26 cellular contexts compared by ENCODE assay signal in the genomic region with DNA sequence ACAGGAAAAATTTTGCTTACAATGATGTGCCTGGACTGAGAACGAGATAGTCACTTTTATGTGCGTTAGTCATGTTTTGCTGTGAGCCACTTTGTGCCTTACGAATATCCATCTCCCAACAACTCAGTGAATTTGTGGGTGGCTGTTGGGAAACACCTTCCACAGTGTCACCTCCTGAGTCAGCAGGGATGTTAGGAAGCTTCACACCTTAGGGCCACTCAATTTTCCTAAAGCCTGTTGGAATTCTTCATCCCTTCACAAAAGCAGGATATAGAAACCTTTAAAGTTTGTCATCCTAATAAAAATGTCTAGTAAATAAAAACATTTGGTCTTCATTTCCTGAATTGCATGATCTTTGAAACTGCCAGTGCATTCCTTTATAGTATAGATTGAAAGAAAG. TPM values are rescaled to one million over a fixed set of nuclear protein-coding genes. Genes with fewer than 3 reads are reported as not detected.
DNase-seq lines count a peak whose midpoint lies in the region; ATAC-seq and TF ChIP-seq lines count a peak whose summit lies in the region.
"Had no signal": no experiment of that assay in that cellular context is flagged by ENCODE, and none has a peak within 500 bp of the region (broad histone marks: within the 10 kb centered on the region; RNA-seq: fewer than 3 reads in every experiment).

No MANE protein-coding gene starts in this region.

- H3K4me3 ChIP-seq in WERI-Rb-1 (ENCODE audit: low read depth, low read length) (no peak overlapping the region), neural progenitor cell (no peak overlapping the region)
- H3K4me3 ChIP-seq: GM23338 had no signal

- H4K20me1 ChIP-seq in neural progenitor cell (ENCODE audit: low read depth): no peaks in the 10 kb centered on the region

- DNase-seq in EL: peak; percentile 70
- DNase-seq in HS-5 (ENCODE audit: low read depth): peak; percentile 60
- DNase-seq in WERI-Rb-1: no peak
- no peak for DNase-seq in neural progenitor cell (ENCODE audit: low spot score)
- no peak for DNase-seq in iPS-NIHi11 (ENCODE audit: low spot score)
- no peak for DNase-seq in activated CD8-positive, alpha-beta memory T cell treated with anti-CD3 and anti-CD28 coated beads, Interleukin-2, amount 10 ng/mL, durations not matched to agents 7 days and 5 days
- no peak for DNase-seq in amygdala (lab: John Stamatoyannopoulos, UW)
- DNase-seq: activated B cell treated with CpG ODN at 0.5 μM for 24 hours; activated CD4-positive, alpha-beta T cell treated with anti-CD3 and anti-CD28 coated beads, Interleukin-2, amount 50 U/mL, for 48 hours; DMS79 treated with DMSO at 0.1 percent for 48 hours; head of caudate nucleus; left colon; NCI-H2227 treated with DMSO at 0.1 percent for 48 hours; nucleus accumbens; T-helper 9 cell; trophoblast cell had no signal

- no peak overlapping the region for H3K4me2 ChIP-seq in neural progenitor cell
- H3K4me2 ChIP-seq: GM23338 had no signal

- H3K36me3 ChIP-seq in WERI-Rb-1 (no peaks in the 10 kb centered on the region), neural progenitor cell (no peaks in the 10 kb centered on the region)

- no peak for ATAC-seq in activated CD8-positive, alpha-beta memory T cell treated with anti-CD3 and anti-CD28 coated beads, Interleukin-2, amount 10 ng/mL, durations not matched to agents 7 days and 5 days
- no peak for ATAC-seq in GM19452 (IDR thresholded peaks at IDR 0.05; ENCODE audit: unreplicated experiment)
- ATAC-seq: GM23338, left colon had no signal

- no peaks in the 10 kb centered on the region for H3K27me3 Mint-ChIP-seq in neural progenitor cell (ENCODE audit: insufficient read depth, low read depth)
- H3K27me3 Mint-ChIP-seq in activated CD8-positive, alpha-beta memory T cell treated with anti-CD3 and anti-CD28 coated beads, Interleukin-2, amount 10 ng/mL, durations not matched to agents 7 days and 5 days: peaks cover 25% of the 10 kb centered on the region

- H3K36me3 Mint-ChIP-seq in neural progenitor cell: no peaks in the 10 kb centered on the region
- H3K36me3 Mint-ChIP-seq in activated CD8-positive, alpha-beta memory T cell treated with anti-CD3 and anti-CD28 coated beads, Interleukin-2, amount 10 ng/mL, durations not matched to agents 7 days and 5 days: no peaks in the 10 kb centered on the region
- H3K36me3 Mint-ChIP-seq: activated naive CD8-positive, alpha-beta T cell; memory B cell had no signal

- H3K27me3 ChIP-seq in WERI-Rb-1 (ENCODE audit: insufficient read depth, low read depth, severe bottlenecking) (no peaks in the 10 kb centered on the region), neural progenitor cell (no peaks in the 10 kb centered on the region)

- H3K79me2 ChIP-seq in neural progenitor cell (ENCODE audit: low read depth): no peaks in the 10 kb centered on the region

- H3K4me1 Mint-ChIP-seq in neural progenitor cell: no peaks in the 10 kb centered on the region
- no peaks in the 10 kb centered on the region for H3K4me1 Mint-ChIP-seq in activated CD8-positive, alpha-beta memory T cell treated with anti-CD3 and anti-CD28 coated beads, Interleukin-2, amount 10 ng/mL, durations not matched to agents 7 days and 5 days
- H3K4me1 Mint-ChIP-seq: activated B cell treated with CpG ODN at 0.5 μM for 24 hours; central memory CD8-positive, alpha-beta T cell had no signal

- H3K9me3 ChIP-seq in WERI-Rb-1 (ENCODE audit: severe bottlenecking) (no peaks in the 10 kb centered on the region), neural progenitor cell (ENCODE audit: low read depth) (no peaks in the 10 kb centered on the region)

- CTCF ChIA-PET in activated CD8-positive, alpha-beta memory T cell treated with anti-CD3 and anti-CD28 coated beads, Interleukin-2, amount 10 ng/mL, durations not matched to agents 7 days and 5 days (lab: Charles Lee): no interaction called here

- no peak overlapping the region for H3K9ac ChIP-seq in neural progenitor cell

- H2AFZ ChIP-seq in neural progenitor cell (replicated peaks): peak overlapping the region; percentile 55

- H3K9me3 Mint-ChIP-seq in neural progenitor cell: no peaks in the 10 kb centered on the region
- no peaks in the 10 kb centered on the region for H3K9me3 Mint-ChIP-seq in activated CD8-positive, alpha-beta memory T cell treated with anti-CD3 and anti-CD28 coated beads, Interleukin-2, amount 10 ng/mL, durations not matched to agents 7 days and 5 days (ENCODE audit: low read depth)
- H3K9me3 Mint-ChIP-seq: activated B cell treated with CpG ODN at 0.5 μM for 24 hours; central memory CD8-positive, alpha-beta T cell; GM23338; memory B cell had no signal

- H3K27ac Mint-ChIP-seq in neural progenitor cell: no peak overlapping the region
- no peak overlapping the region for H3K27ac Mint-ChIP-seq in activated CD8-positive, alpha-beta memory T cell treated with anti-CD3 and anti-CD28 coated beads, Interleukin-2, amount 10 ng/mL, durations not matched to agents 7 days and 5 days
- H3K27ac Mint-ChIP-seq: activated B cell treated with CpG ODN at 0.5 μM for 24 hours; activated naive CD8-positive, alpha-beta T cell; GM23338; memory B cell had no signal

- no peaks in the 10 kb centered on the region for H3F3A ChIP-seq in neural progenitor cell (ENCODE audit: low read depth)

- no peak overlapping the region for H3K4me3 Mint-ChIP-seq in neural progenitor cell
- no peak overlapping the region for H3K4me3 Mint-ChIP-seq in activated CD8-positive, alpha-beta memory T cell treated with anti-CD3 and anti-CD28 coated beads, Interleukin-2, amount 10 ng/mL, durations not matched to agents 7 days and 5 days
- H3K4me3 Mint-ChIP-seq: activated B cell treated with CpG ODN at 0.5 μM for 24 hours; activated naive CD8-positive, alpha-beta T cell; central memory CD8-positive, alpha-beta T cell; GM23338; memory B cell had no signal

- peak overlapping the region; percentile 68 for H3K27ac ChIP-seq in WERI-Rb-1
- H3K27ac ChIP-seq in neural progenitor cell: no peak overlapping the region
- H3K27ac ChIP-seq: HL-60, RWPE1 had no signal

- TF ChIP-seq CTCF in WERI-Rb-1 (IDR thresholded peaks at IDR 0.05; ENCODE audit: low read depth, low read length): no peak
- TF ChIP-seq CTCF in neural progenitor cell (IDR thresholded peaks at IDR 0.05): no peak

- peaks cover 18% of the 10 kb centered on the region for H3K4me1 ChIP-seq in neural progenitor cell

RNA-seq across cellular contexts. Expression of a gene that starts 4.3 kb away (rescaled TPM):
- not detected in 2 replicates for total RNA-seq in neural progenitor cell (ENCODE audit: low replicate concordance)
- total RNA-seq in activated CD8-positive, alpha-beta memory T cell treated with anti-CD3 and anti-CD28 coated beads, Interleukin-2, amount 10 ng/mL, durations not matched to agents 7 days and 5 days: not detected
- total RNA-seq: activated B cell treated with CpG ODN at 0.5 μM for 24 hours, astrocyte, dermis microvascular lymphatic vessel endothelial cell, GM23338, left colon, myocyte had no signal

RNA-seq across cellular contexts. Expression of a gene that starts 13.5 kb away (rescaled TPM):
- total RNA-seq in neural progenitor cell (ENCODE audit: low replicate concordance): not detected in 2 replicates
- not detected for total RNA-seq in activated CD8-positive, alpha-beta memory T cell treated with anti-CD3 and anti-CD28 coated beads, Interleukin-2, amount 10 ng/mL, durations not matched to agents 7 days and 5 days
- total RNA-seq: activated B cell treated with CpG ODN at 0.5 μM for 24 hours, astrocyte, dermis microvascular lymphatic vessel endothelial cell, GM23338, left colon, myocyte had no signal

RNA-seq across cellular contexts. Expression of a gene that starts 13.8 kb away (rescaled TPM):
- not detected in 2 replicates for total RNA-seq in neural progenitor cell (ENCODE audit: low replicate concordance)
- total RNA-seq in activated CD8-positive, alpha-beta memory T cell treated with anti-CD3 and anti-CD28 coated beads, Interleukin-2, amount 10 ng/mL, durations not matched to agents 7 days and 5 days: not detected
- total RNA-seq: activated B cell treated with CpG ODN at 0.5 μM for 24 hours, astrocyte, dermis microvascular lymphatic vessel endothelial cell, GM23338, left colon had no signal

RNA-seq across cellular contexts. Expression of a gene that starts 16.8 kb away (rescaled TPM):
- total RNA-seq in neural progenitor cell (ENCODE audit: low replicate concordance): not detected in 2 replicates
- not detected for total RNA-seq in activated CD8-positive, alpha-beta memory T cell treated with anti-CD3 and anti-CD28 coated beads, Interleukin-2, amount 10 ng/mL, durations not matched to agents 7 days and 5 days
- total RNA-seq: activated B cell treated with CpG ODN at 0.5 μM for 24 hours, astrocyte, dermis microvascular lymphatic vessel endothelial cell, GM23338, left colon, myocyte had no signal

RNA-seq across cellular contexts. Expression of a gene that starts 19.2 kb away (rescaled TPM):
- total RNA-seq in neural progenitor cell (ENCODE audit: low replicate concordance): not detected in 2 replicates
- not detected for total RNA-seq in activated CD8-positive, alpha-beta memory T cell treated with anti-CD3 and anti-CD28 coated beads, Interleukin-2, amount 10 ng/mL, durations not matched to agents 7 days and 5 days
- total RNA-seq: activated B cell treated with CpG ODN at 0.5 μM for 24 hours, astrocyte, dermis microvascular lymphatic vessel endothelial cell, GM23338, left colon, myocyte had no signal

Comparison
In these comparisons a context has a peak if more than half of its experiments do, and no peak if none do; other contexts are left out.
1. DNase-seq: peak in EL (single experiment) and HS-5 (single experiment); none in WERI-Rb-1 (single experiment), neural progenitor cell (single experiment), iPS-NIHi11 (single experiment), activated CD8-positive, alpha-beta memory T cell treated with anti-CD3 and anti-CD28 coated beads, Interleukin-2, amount 10 ng/mL, durations not matched to agents 7 days and 5 days (single experiment) and amygdala (0 of 56).